ENCODE assay signal across 19 cellular contexts in the genomic region with DNA sequence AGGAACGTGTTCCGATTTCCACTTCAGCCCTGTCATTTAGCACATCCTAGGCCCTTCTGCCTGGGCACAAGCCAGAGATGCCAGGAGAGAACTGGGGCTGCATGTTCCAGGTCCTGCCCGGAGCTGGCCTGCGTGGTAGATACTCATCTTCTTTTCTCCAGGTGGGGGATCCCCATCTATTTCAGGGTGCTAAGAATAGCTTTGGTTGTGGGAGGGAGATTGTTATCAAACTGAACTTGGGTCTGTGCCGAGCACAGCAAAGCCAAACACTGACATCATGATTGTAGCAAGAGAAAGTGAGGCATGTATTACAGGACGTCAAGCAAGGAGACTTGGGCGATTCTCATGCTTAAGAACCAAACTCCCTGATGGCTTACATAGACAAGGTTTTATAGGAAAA. TPM values are rescaled to one million over a fixed set of nuclear protein-coding genes. Genes with fewer than 3 reads are reported as not detected.
"Had no signal": no experiment of that assay in that cellular context is flagged by ENCODE, and none has a peak within 500 bp of the region (broad histone marks: within the 10 kb centered on the region; RNA-seq: fewer than 3 reads in every experiment).

No MANE protein-coding gene starts in this region.

- H3K27ac ChIP-seq: parathyroid adenoma, testis, upper lobe of left lung, VCaP had no signal

- H3K27me3 ChIP-seq: dorsolateral prefrontal cortex, testis, upper lobe of left lung had no signal

- H3K4me1 ChIP-seq: testis, upper lobe of left lung had no signal

- H3K4me3 ChIP-seq: dorsolateral prefrontal cortex, mucosa of descending colon, testis, upper lobe of left lung had no signal

- H3K9me3 ChIP-seq: mucosa of descending colon, SK-N-SH, testis, upper lobe of left lung had no signal

- H3K36me3 ChIP-seq: upper lobe of left lung had no signal

- DNase-seq: activated CD4-positive, alpha-beta T cell treated with anti-CD3 and anti-CD28 coated beads for 4 hours; activated CD8-positive, alpha-beta memory T cell treated with anti-CD3 and anti-CD28 coated beads, Interleukin-2, amount 10 ng/mL, durations not matched to agents 7 days and 5 days; activated naive CD4-positive, alpha-beta T cell treated with Interleukin-2 at 50 U/mL for 16 hours; dorsolateral prefrontal cortex; endodermal cell; naive thymus-derived CD4-positive, alpha-beta T cell; SHP77; SK-N-SH; stimulated activated CD4-positive, alpha-beta T cell treated with anti-CD3 and anti-CD28 coated beads, Interleukin-2, amount 100 ng/mL, for 48 hours; stimulated activated naive CD4-positive, alpha-beta T cell treated with Interleukin-2 at 50 U/mL for 16 hours; T-helper 1 cell; testis had no signal

RNA-seq across cellular contexts. Expression of a gene that starts 18.2 kb away (rescaled TPM):
- total RNA-seq: astrocyte, chondrocyte, epithelial cell of proximal tubule had no signal
